In genomic region chr6:2155206-2155605, GRCh38 we compare ENCODE assay signal across 17 cellular contexts.
"Had no signal": no experiment of that assay in that cellular context is flagged by ENCODE, and none has a peak within 500 bp of the region (broad histone marks: within the 10 kb centered on the region; RNA-seq: fewer than 3 reads in every experiment).

No MANE protein-coding gene starts in this region.

- H3K4me3 Mint-ChIP-seq: activated CD8-positive, alpha-beta memory T cell treated with anti-CD3 and anti-CD28 coated beads, Interleukin-2, amount 10 ng/mL, durations not matched to agents 7 days and 5 days; activated naive CD8-positive, alpha-beta T cell treated with anti-CD3 and anti-CD28 coated beads for 36 hours; immature natural killer cell; naive thymus-derived CD4-positive, alpha-beta T cell had no signal

- ATAC-seq: activated CD8-positive, alpha-beta memory T cell treated with anti-CD3 and anti-CD28 coated beads, Interleukin-2, amount 10 ng/mL, durations not matched to agents 7 days and 5 days; left cardiac atrium; naive thymus-derived CD4-positive, alpha-beta T cell had no signal

- H3K27ac ChIP-seq: brain microvascular endothelial cell, esophagus squamous epithelium, neutrophil, right atrium auricular region, skin epidermis had no signal

- H3K9me3 ChIP-seq: esophagus squamous epithelium, neutrophil, right atrium auricular region had no signal

- H3K27me3 ChIP-seq: brain microvascular endothelial cell, esophagus squamous epithelium, neutrophil, right atrium auricular region had no signal

- H3K27ac Mint-ChIP-seq: activated CD8-positive, alpha-beta memory T cell treated with anti-CD3 and anti-CD28 coated beads, Interleukin-2, amount 10 ng/mL, durations not matched to agents 7 days and 5 days; activated naive CD8-positive, alpha-beta T cell treated with anti-CD3 and anti-CD28 coated beads for 36 hours; immature natural killer cell; naive thymus-derived CD4-positive, alpha-beta T cell had no signal

- H3K4me3 ChIP-seq: esophagus squamous epithelium, lung, right atrium auricular region, skin epidermis had no signal

- H3K9me3 Mint-ChIP-seq: immature natural killer cell; naive thymus-derived CD4-positive, alpha-beta T cell had no signal

- DNase-seq: activated CD4-positive, alpha-beta T cell treated with anti-CD3 and anti-CD28 coated beads, Interleukin-2, amount 50 U/mL, for 4 hours; activated CD4-positive, CD25-positive, alpha-beta regulatory T cell treated with anti-CD3 and anti-CD28 coated beads, Interleukin-2, amount 50 U/mL, for 72 hours; activated CD8-positive, alpha-beta memory T cell treated with anti-CD3 and anti-CD28 coated beads, Interleukin-2, amount 10 ng/mL, durations not matched to agents 7 days and 5 days; activated gamma-delta T cell; activated naive CD8-positive, alpha-beta T cell treated with anti-CD3 and anti-CD28 coated beads for 36 hours; activated T-cell treated with anti-CD3 and anti-CD28 coated beads, Interleukin-2, amount 50 U/mL, for 48 hours; brain microvascular endothelial cell; cerebellar nuclear complex; esophagus squamous epithelium; foreskin fibroblast; immature natural killer cell; left cardiac atrium; naive thymus-derived CD4-positive, alpha-beta T cell had no signal

- H3K27me3 Mint-ChIP-seq: activated CD8-positive, alpha-beta memory T cell treated with anti-CD3 and anti-CD28 coated beads, Interleukin-2, amount 10 ng/mL, durations not matched to agents 7 days and 5 days had no signal

- H3K36me3 ChIP-seq: brain microvascular endothelial cell, esophagus squamous epithelium, neutrophil, right atrium auricular region had no signal

- H3K36me3 Mint-ChIP-seq: immature natural killer cell; naive thymus-derived CD4-positive, alpha-beta T cell had no signal
